17 cellular contexts compared by ENCODE assay signal in the genomic region with DNA sequence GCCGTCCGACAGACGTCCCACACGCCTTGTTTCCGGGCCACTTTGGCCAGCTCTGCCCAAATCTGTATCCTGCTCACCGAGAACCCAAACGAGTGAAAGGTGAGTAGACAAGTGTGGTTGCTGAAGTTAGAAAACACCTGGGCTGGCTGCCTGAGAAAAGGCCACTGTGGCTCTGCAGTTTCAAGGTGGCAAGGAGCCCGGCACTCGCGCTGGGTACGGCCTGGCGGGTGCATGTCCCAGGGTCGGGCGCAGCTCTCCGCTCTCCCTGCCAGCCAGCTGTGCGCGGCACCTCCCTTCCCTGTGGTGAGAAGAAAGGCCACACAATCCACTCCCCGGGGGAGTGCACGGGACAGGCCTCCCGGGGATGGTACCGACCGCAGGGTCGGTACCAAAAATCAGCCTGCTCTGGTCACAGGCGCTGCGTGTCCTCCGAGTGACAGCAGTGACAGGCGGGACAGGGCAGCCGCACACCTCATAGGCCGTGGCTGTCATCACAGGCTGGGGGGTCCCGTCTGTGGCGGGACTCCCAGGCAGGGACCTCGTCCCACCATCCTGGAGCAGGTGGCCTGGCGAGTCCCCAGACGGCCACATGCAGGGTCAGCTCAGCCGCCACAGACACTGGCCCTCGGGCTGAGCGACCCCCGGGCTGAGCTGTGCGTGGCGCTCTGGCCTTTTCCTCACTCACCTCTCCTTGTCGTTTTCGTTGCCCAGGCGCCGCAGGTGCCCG. TPM values are rescaled to one million over a fixed set of nuclear protein-coding genes. Genes with fewer than 3 reads are reported as not detected.
DNase-seq lines count a peak whose midpoint lies in the region; ATAC-seq, FAIRE-seq and TF ChIP-seq lines count a peak whose summit lies in the region.
"Had no signal": no experiment of that assay in that cellular context is flagged by ENCODE, and none has a peak within 500 bp of the region (broad histone marks: within the 10 kb centered on the region; RNA-seq: fewer than 3 reads in every experiment).

No MANE protein-coding gene starts in this region.

- no peak for ATAC-seq in Right ventricle myocardium inferior
- no peak for ATAC-seq in GM21390 (IDR thresholded peaks at IDR 0.05; ENCODE audit: unreplicated experiment)

- TF ChIP-seq RAD21 in Ishikawa (IDR thresholded peaks at IDR 0.05; ENCODE audit: low read depth), result no peak

- no peak for TF ChIP-seq CTCF in left ventricle myocardium inferior (IDR thresholded peaks at IDR 0.05; ENCODE audit: borderline replicate concordance)
- no peak for TF ChIP-seq CTCF in kidney (IDR thresholded peaks at IDR 0.05; ENCODE audit: borderline replicate concordance, extremely low read depth, insufficient read depth)
- no peak for TF ChIP-seq CTCF in spleen (IDR thresholded peaks at IDR 0.05 in 8 of 11, conservative IDR thresholded peaks at IDR 0.05 in 3 of 11)

- H3K9me3 ChIP-seq in left ventricle myocardium inferior (replicated peaks) (no peaks in the 10 kb centered on the region), kidney (ENCODE audit: control insufficient read depth in 1 of 2, low read length in 2 of 2) (no peaks in the 10 kb centered on the region), spleen (no peaks in the 10 kb centered on the region)
- H3K9me3 ChIP-seq: Caco-2 had no signal

- DNase-seq in Right ventricle myocardium inferior (ENCODE audit: missing footprints) (peak; percentile 53), left ventricle myocardium inferior (no peak), kidney (peak; percentile 43), spleen (peak; percentile 67), germinal center (ENCODE audit: low spot score) (no peak)
- DNase-seq: DMS53, GF-D8, GM23248, IMR-90 had no signal

- H3K27me3 ChIP-seq in left ventricle myocardium inferior (ENCODE audit: low read depth) (peaks cover 45% of the 10 kb centered on the region), spleen (replicated peaks in 1 of 7) (peaks cover 0 to 93% (median 20%) of the 10 kb centered on the region in 7 donors)

- no peaks in the 10 kb centered on the region for H3K4me1 ChIP-seq in left ventricle myocardium inferior
- peaks cover 0 to 10% of the 10 kb centered on the region in 2 donors for H3K4me1 ChIP-seq in kidney (ENCODE audit: control insufficient read depth in 1 of 2, insufficient read depth in 1 of 2, low read depth in 1 of 2, low read length in 2 of 2)
- H3K4me1 ChIP-seq in spleen, result peaks cover 0 to 15% (median 8%) of the 10 kb centered on the region in 6 donors
- H3K4me1 ChIP-seq: Caco-2 had no signal

- no peak for TF ChIP-seq POLR2A in spleen (IDR thresholded peaks at IDR 0.05)

- no peak for TF ChIP-seq EP300 in Ishikawa (IDR thresholded peaks at IDR 0.05; ENCODE audit: borderline replicate concordance)

- H3K27ac ChIP-seq in left ventricle myocardium inferior (replicated peaks) (no peak overlapping the region), kidney (ENCODE audit: low read depth in 2 of 2, low read length in 2 of 2) (no peak overlapping the region), spleen (no peak overlapping the region)
- H3K27ac ChIP-seq: 22Rv1, GM23248 had no signal

- H3K4me3 ChIP-seq in left ventricle myocardium inferior (no peak overlapping the region), kidney (ENCODE audit: low read length in 2 of 2) (no peak overlapping the region), spleen (no peak overlapping the region)
- H3K4me3 ChIP-seq: GM23248 had no signal

- intact Hi-C loops in Right ventricle myocardium inferior (cut with DNase I), result no loop called here
- intact Hi-C loops in left ventricle myocardium inferior (cut with micrococcal nuclease), result no loop called here
- intact Hi-C loops in kidney (cut with DNase I), result no loop called here
- intact Hi-C loops in spleen (cut with DNase I; ENCODE audit: low total_unique reads), result no loop called here

- H3K9ac ChIP-seq in kidney (ENCODE audit: low read length in 2 of 2), result no peak overlapping the region
- H3K9ac ChIP-seq: GM23248 had no signal

- FAIRE-seq in kidney (lab: Jason Lieb, UNC), result no peak
- FAIRE-seq: GM19239, H54 had no signal

- H3K36me3 ChIP-seq in left ventricle myocardium inferior (no peaks in the 10 kb centered on the region), kidney (ENCODE audit: control insufficient read depth in 1 of 2, insufficient read depth in 2 of 2, low read length in 2 of 2) (no peaks in the 10 kb centered on the region), spleen (no peaks in the 10 kb centered on the region)

- 92 to 96% (median 92%) methylated on average over 27 to 45 of the region's 45 CpGs for WGBS in spleen, 5 donors

TF ChIP-seq in Ishikawa, 13 proteins besides CTCF, POLR2A, EP300 and RAD21:
- TF ChIP-seq NFIC (IDR thresholded peaks at IDR 0.05) (no peak), CEBPB (IDR thresholded peaks at IDR 0.05) (no peak), ZBTB7A (IDR thresholded peaks at IDR 0.05; ENCODE audit: low read depth) (0 out of 2 replicates have a peak, but pooled peaks have one; percentile 5), FOXM1 (IDR thresholded peaks at IDR 0.05; ENCODE audit: borderline replicate concordance, low read depth) (no peak), TEAD4 (IDR thresholded peaks at IDR 0.05) (no peak), EGR1 (IDR thresholded peaks at IDR 0.05) (no peak), TAF1 (IDR thresholded peaks at IDR 0.05; ENCODE audit: low read depth) (no peak)
TF ChIP-seq in Ishikawa: peak in this region for 1.

RNA-seq across cellular contexts. Expression of a gene that starts 22.8 kb away (rescaled TPM):
- 0.57 TPM for total RNA-seq in Right ventricle myocardium inferior
- 0.99 TPM for total RNA-seq in left ventricle myocardium inferior
- total RNA-seq in kidney, result 8.3 TPM
- polyA plus RNA-seq in kidney (ENCODE audit: insufficient read depth, low read depth, low replicate concordance), result 3.8 TPM
- total RNA-seq in spleen, result 1 to 10 TPM in 1 of 7 donors, under 1 TPM in 5, not detected in 1; 0.09 to 1.1 (median 0.45) TPM
- polyA plus RNA-seq in spleen, result under 1 TPM in 2 of 3 donors, not detected in 1; 0.03 to 0.08 TPM
- total RNA-seq: Caco-2, HT-29 had no signal
- polyA plus RNA-seq: CD8-positive, alpha-beta memory T cell had no signal

Comparison
In these comparisons a context has a peak if more than half of its experiments do, and no peak if none do; other contexts are left out.
1. DNase-seq: peak in Right ventricle myocardium inferior (single experiment), kidney (single experiment) and spleen (single experiment); none in left ventricle myocardium inferior (single experiment) and germinal center (single experiment).